25 cellular contexts compared by ENCODE assay signal in genomic region chr2:56102098-56102497, GRCh38.
"Had no signal": no experiment of that assay in that cellular context is flagged by ENCODE, and none has a peak within 500 bp of the region (broad histone marks: within the 10 kb centered on the region; RNA-seq: fewer than 3 reads in every experiment).

No MANE protein-coding gene starts in this region.

- H3K27ac Mint-ChIP-seq: activated CD4-positive, alpha-beta memory T cell treated with anti-CD3 and anti-CD28 coated beads, Interleukin-2, amount 10 ng/mL, durations not matched to agents 7 days and 5 days; activated naive CD4-positive, alpha-beta T cell treated with anti-CD3 and anti-CD28 coated beads, Interleukin-2, amount 10 ng/mL, durations not matched to agents 7 days and 5 days; activated naive CD8-positive, alpha-beta T cell treated with anti-CD3 and anti-CD28 coated beads for 36 hours; activated T-helper 17 cell treated with anti-CD3 and anti-CD28 coated beads, Interleukin-2, amount 50 U/mL, for 72 hours had no signal

- FAIRE-seq: K562, TTC549 had no signal

- H3K9me3 Mint-ChIP-seq: activated naive CD4-positive, alpha-beta T cell treated with anti-CD3 and anti-CD28 coated beads, Interleukin-2, amount 10 ng/mL, durations not matched to agents 7 days and 5 days; activated T-helper 17 cell treated with anti-CD3 and anti-CD28 coated beads, Interleukin-2, amount 50 U/mL, for 72 hours had no signal

- H3K9me3 ChIP-seq: breast epithelium had no signal

- H3K4me3 ChIP-seq: breast epithelium, K562, PC-9 had no signal

- H3K36me3 Mint-ChIP-seq: activated naive CD4-positive, alpha-beta T cell treated with anti-CD3 and anti-CD28 coated beads, Interleukin-2, amount 10 ng/mL, durations not matched to agents 7 days and 5 days; activated naive CD8-positive, alpha-beta T cell treated with anti-CD3 and anti-CD28 coated beads for 36 hours had no signal

- H3K27ac ChIP-seq: breast epithelium, PC-9 had no signal

- H3K4me2 ChIP-seq: PC-9 had no signal

- H3K4me1 Mint-ChIP-seq: activated CD4-positive, alpha-beta memory T cell treated with anti-CD3 and anti-CD28 coated beads, Interleukin-2, amount 10 ng/mL, durations not matched to agents 7 days and 5 days; activated naive CD4-positive, alpha-beta T cell treated with anti-CD3 and anti-CD28 coated beads, Interleukin-2, amount 10 ng/mL, durations not matched to agents 7 days and 5 days; activated naive CD8-positive, alpha-beta T cell treated with anti-CD3 and anti-CD28 coated beads for 36 hours; activated T-helper 17 cell treated with anti-CD3 and anti-CD28 coated beads, Interleukin-2, amount 50 U/mL, for 72 hours had no signal

- DNase-seq: activated CD4-positive, alpha-beta memory T cell treated with anti-CD3 and anti-CD28 coated beads, Interleukin-2, amount 10 ng/mL, durations not matched to agents 7 days and 5 days; activated CD4-positive, alpha-beta T cell treated with anti-CD3 and anti-CD28 coated beads, Interleukin-2, amount 50 U/mL, for 1 hour; activated CD4-positive, CD25-positive, alpha-beta regulatory T cell; activated gamma-delta T cell treated with Interleukin-2 at 50 U/mL for 16 hours; activated naive CD4-positive, alpha-beta T cell treated with anti-CD3 and anti-CD28 coated beads, Interleukin-2, amount 10 ng/mL, durations not matched to agents 7 days and 5 days; activated naive CD8-positive, alpha-beta T cell treated with anti-CD3 and anti-CD28 coated beads for 36 hours; activated T-cell treated with anti-CD3 and anti-CD28 coated beads for 4 hours; activated T-cell treated with anti-CD3 and anti-CD28 coated beads, Interleukin-2, amount 50 U/mL, for 48 hours; aorta; caudate nucleus; Kasumi-1; NCI-H1694; NCI-H2029; NCI-H2107; NCI-H2171 treated with DMSO at 0.1 percent for 48 hours; NCI-H226; NCI-H526 treated with DMSO at 0.1 percent for 48 hours; PC-9; SHP77 treated with DMSO at 0.1 percent for 48 hours; T-helper 2 cell; T1000 had no signal

- H3K4me1 ChIP-seq: breast epithelium had no signal

- H3K27me3 ChIP-seq: breast epithelium had no signal

- H3K27me3 Mint-ChIP-seq: activated CD4-positive, alpha-beta memory T cell treated with anti-CD3 and anti-CD28 coated beads, Interleukin-2, amount 10 ng/mL, durations not matched to agents 7 days and 5 days; activated naive CD4-positive, alpha-beta T cell treated with anti-CD3 and anti-CD28 coated beads, Interleukin-2, amount 10 ng/mL, durations not matched to agents 7 days and 5 days; activated T-helper 17 cell treated with anti-CD3 and anti-CD28 coated beads, Interleukin-2, amount 50 U/mL, for 72 hours had no signal

- H2AFZ ChIP-seq: PC-9 had no signal

- H3K36me3 ChIP-seq: breast epithelium had no signal

- H3K4me3 Mint-ChIP-seq: activated CD4-positive, alpha-beta memory T cell treated with anti-CD3 and anti-CD28 coated beads, Interleukin-2, amount 10 ng/mL, durations not matched to agents 7 days and 5 days; activated naive CD4-positive, alpha-beta T cell treated with anti-CD3 and anti-CD28 coated beads, Interleukin-2, amount 10 ng/mL, durations not matched to agents 7 days and 5 days; activated naive CD8-positive, alpha-beta T cell treated with anti-CD3 and anti-CD28 coated beads for 36 hours; activated T-helper 17 cell treated with anti-CD3 and anti-CD28 coated beads, Interleukin-2, amount 50 U/mL, for 72 hours had no signal
